Comparison of ENCODE assay signal across 14 cellular contexts in the genomic region with DNA sequence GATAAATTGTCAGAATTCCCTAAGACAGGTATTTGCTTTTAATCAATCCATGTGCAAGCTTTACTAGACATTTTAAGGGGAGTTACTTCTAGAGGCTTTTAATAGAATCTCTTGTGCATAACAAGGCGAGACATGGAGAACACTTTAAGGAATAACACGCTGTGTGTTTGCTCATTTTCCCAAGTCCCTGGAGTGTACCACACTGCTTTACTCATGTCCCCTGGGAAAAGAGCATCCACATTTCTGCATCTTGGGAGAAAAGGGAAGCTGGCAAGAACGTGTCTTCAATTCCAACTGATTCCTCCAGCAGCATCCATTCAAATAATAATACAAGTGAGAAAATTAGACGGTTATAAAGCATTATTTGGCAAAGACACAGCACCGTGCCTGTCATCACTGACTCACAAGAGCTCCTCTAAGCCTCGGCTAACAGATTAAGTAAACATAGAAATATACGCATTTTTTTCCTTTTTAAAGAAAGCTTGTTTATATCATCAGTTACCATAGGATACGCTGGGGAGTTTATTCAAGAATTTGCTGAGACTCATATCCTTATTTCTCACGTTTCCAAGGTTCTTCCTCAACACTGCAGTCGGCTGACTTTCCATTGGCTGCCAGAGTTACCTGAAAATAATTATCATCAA.
DNase-seq lines count a peak whose midpoint lies in the region; ATAC-seq and TF ChIP-seq lines count a peak whose summit lies in the region.
"Had no signal": no experiment of that assay in that cellular context is flagged by ENCODE, and none has a peak within 500 bp of the region (broad histone marks: within the 10 kb centered on the region; RNA-seq: fewer than 3 reads in every experiment).

No MANE protein-coding gene starts in this region.

- H3K4me1 ChIP-seq in PC-9 (replicated peaks; ENCODE audit: insufficient read depth) (peaks cover 6% of the 10 kb centered on the region; the same call in 1 of the 2 replicates), sigmoid colon (peaks cover 0 to 34% (median 21%) of the 10 kb centered on the region in 4 donors), testis (no peaks in the 10 kb centered on the region)
- H3K4me1 ChIP-seq: neural progenitor cell had no signal

- WGBS in sigmoid colon, 2 donors = 57 to 70% methylated on average over 10 of the region's 10 CpGs
- WGBS in testis, 2 donors = 76 to 79% methylated on average over 10 of the region's 10 CpGs

- no peaks in the 10 kb centered on the region for H3K9me3 ChIP-seq in PC-9 (ENCODE audit: insufficient read depth, low read depth)
- H3K9me3 ChIP-seq in sigmoid colon = no peaks in the 10 kb centered on the region
- H3K9me3 ChIP-seq in testis = no peaks in the 10 kb centered on the region

- H3K36me3 ChIP-seq in PC-9 (ENCODE audit: low read depth) (no peaks in the 10 kb centered on the region), sigmoid colon (no peaks in the 10 kb centered on the region), testis (ENCODE audit: low read depth, missing control alignments) (no peaks in the 10 kb centered on the region)
- H3K36me3 ChIP-seq: neural progenitor cell had no signal

- TF ChIP-seq POLR2A in sigmoid colon (IDR thresholded peaks at IDR 0.05) (no peak), testis (IDR thresholded peaks at IDR 0.05) (no peak)

- peak overlapping the region; percentile 15 for H3K4me2 ChIP-seq in PC-9
- H3K4me2 ChIP-seq: neural progenitor cell had no signal

- in situ Hi-C loops in KBM-7 (cut with MboI; ENCODE audit: low pct_unique_long_range_greater_than_20kb, low sequenced_read_pairs) = no loop called here

- intact Hi-C loops in PC-9 (cut with micrococcal nuclease; ENCODE audit: unreplicated experiment) (no loop called here), sigmoid colon (cut with DNase I) (no loop called here), testis (cut with DNase I; ENCODE audit: low total_unique reads) (no loop called here)

- no peaks in the 10 kb centered on the region for H3K79me2 ChIP-seq in PC-9 (ENCODE audit: low read depth)

- no peaks in the 10 kb centered on the region for H4K20me1 ChIP-seq in PC-9 (ENCODE audit: insufficient read depth)

- POLR2A ChIA-PET in PC-9 (lab: Charles Lee; ENCODE audit: unreplicated experiment) = no interaction called here

- H3K4me3 ChIP-seq in PC-9 (no peak overlapping the region), sigmoid colon (no peak overlapping the region), testis (no peak overlapping the region)
- H3K4me3 ChIP-seq: neural progenitor cell had no signal

- no peak for TF ChIP-seq CTCF in PC-9 (conservative IDR thresholded peaks at IDR 0.05)
- TF ChIP-seq CTCF in sigmoid colon (IDR thresholded peaks at IDR 0.05) = no peak
- TF ChIP-seq CTCF in testis (IDR thresholded peaks at IDR 0.05) = no peak

- no peak overlapping the region for H2AFZ ChIP-seq in PC-9
- H2AFZ ChIP-seq: neural progenitor cell had no signal

- no peaks in the 10 kb centered on the region for H3K27me3 ChIP-seq in PC-9 (ENCODE audit: insufficient read depth, low read depth)
- no peaks in the 10 kb centered on the region for H3K27me3 ChIP-seq in sigmoid colon
- H3K27me3 ChIP-seq in testis = no peaks in the 10 kb centered on the region
- H3K27me3 ChIP-seq: neural progenitor cell had no signal

- ATAC-seq in esophagus mucosa = peak; percentile 76
- no peak for ATAC-seq in HG03432 (IDR thresholded peaks at IDR 0.05; ENCODE audit: unreplicated experiment)
- no peak for ATAC-seq in GM21528 (IDR thresholded peaks at IDR 0.05; ENCODE audit: low FRiP score, unreplicated experiment)
- ATAC-seq: activated T-cell treated with anti-CD3 and anti-CD28 coated beads, Interleukin-2, amount 50 U/mL, for 72 hours had no signal

- no peak overlapping the region for H3K27ac ChIP-seq in PC-9
- peak overlapping the region; percentile 46 to 69 (median 60) for H3K27ac ChIP-seq in sigmoid colon
- no peak overlapping the region for H3K27ac ChIP-seq in testis
- H3K27ac ChIP-seq: neural progenitor cell, WERI-Rb-1 had no signal

- TF ChIP-seq EP300 in sigmoid colon (IDR thresholded peaks at IDR 0.05) = no peak

- BruUV-seq in PC-9 (replicated peaks; lab: Mats Ljungman, UMichigan) = no TSS peak

- no peaks in the 10 kb centered on the region for H3F3A ChIP-seq in PC-9 (ENCODE audit: insufficient read depth, low read depth)

- H3K9me2 ChIP-seq in PC-9 (ENCODE audit: insufficient read depth) = no peaks in the 10 kb centered on the region

- DNase-seq in EH (ENCODE audit: low read depth) (peak; percentile 93), PC-9 (peak in 1 of 2 experiments; percentile 77), sigmoid colon (no peak), testis (no peak), KBM-7 (no peak)
- DNase-seq: activated T-cell treated with anti-CD3 and anti-CD28 coated beads, Interleukin-2, amount 50 U/mL, for 72 hours; dermis blood vessel endothelial cell; DMS 273 treated with DMSO at 0.1 percent for 48 hours; stimulated activated CD4-positive, alpha-beta T cell treated with anti-CD3 and anti-CD28 coated beads, Interleukin-4, amount 100 ng/mL, for 24 hours; WERI-Rb-1 had no signal

- CTCF ChIA-PET in PC-9 (lab: Charles Lee) = no interaction called here

Comparison
In these comparisons a context has a peak if more than half of its experiments do, and no peak if none do; other contexts are left out.
1. H3K27ac ChIP-seq: peak in sigmoid colon (4 of 4); none in PC-9 (single experiment) and testis (0 of 2).